In the genomic region with DNA sequence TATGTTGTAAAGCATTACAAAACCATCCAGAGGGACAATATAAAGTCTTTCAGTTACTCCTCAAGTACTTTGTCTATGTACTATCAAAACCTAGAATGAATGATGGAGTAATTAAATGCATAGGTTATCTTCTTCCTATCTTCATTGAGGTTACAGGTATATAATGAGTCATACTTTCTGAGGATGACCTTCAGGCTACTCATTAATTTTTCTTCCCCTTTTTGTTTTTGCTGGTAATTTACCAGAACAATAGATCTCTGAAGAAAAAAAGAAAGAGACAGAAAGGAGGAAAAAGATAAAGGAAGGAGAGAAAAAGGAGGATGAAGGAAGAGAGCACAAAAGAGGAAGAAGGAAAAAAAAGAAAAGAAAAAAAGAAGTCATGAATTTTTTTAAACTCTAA, we compare ENCODE assay signal across 17 cellular contexts.
DNase-seq lines count a peak whose midpoint lies in the region; ATAC-seq and FAIRE-seq lines count a peak whose summit lies in the region.
"Had no signal": no experiment of that assay in that cellular context is flagged by ENCODE, and none has a peak within 500 bp of the region (broad histone marks: within the 10 kb centered on the region; RNA-seq: fewer than 3 reads in every experiment).

No MANE protein-coding gene starts in this region.

- ATAC-seq in GM18870 (IDR thresholded peaks at IDR 0.05; ENCODE audit: unreplicated experiment) (peak; percentile 39), GM21619 (IDR thresholded peaks at IDR 0.05; ENCODE audit: unreplicated experiment) (peak; percentile 43), HG03064 (IDR thresholded peaks at IDR 0.05; ENCODE audit: low read depth, unreplicated experiment) (peak; percentile 34), HG03575 (IDR thresholded peaks at IDR 0.05; ENCODE audit: extremely low read depth, insufficient number of reproducible peaks, low FRiP score, unreplicated experiment) (peak; percentile 23)
- ATAC-seq: left colon; stimulated activated effector memory CD8-positive, alpha-beta T cell treated with anti-CD3 and anti-CD28 coated beads, Interleukin-12 subunit alpha, Interleukin-12 subunit beta, amount 100 ng/mL, for 72 hours had no signal

- FAIRE-seq in frontal cortex (lab: Jason Lieb, UNC) = no peak
- FAIRE-seq: D721Med had no signal

- no peak for DNase-seq in frontal cortex (ENCODE audit: low spot score in 2 of 2)
- no peak for DNase-seq in NCI-H748 treated with DMSO at 0.1 percent for 48 hours (lab: John Stamatoyannopoulos, UW)
- DNase-seq in activated T-cell treated with anti-CD3 and anti-CD28 coated beads, Interleukin-2, amount 50 U/mL, for 1 hour = no peak
- no peak for DNase-seq in SW480 (ENCODE audit: low spot score)
- DNase-seq: activated CD4-positive, CD25-positive, alpha-beta regulatory T cell treated with anti-CD3 and anti-CD28 coated beads, Interleukin-2, amount 50 U/mL, for 72 hours; activated naive CD4-positive, alpha-beta T cell treated with anti-CD3 and anti-CD28 coated beads, Interleukin-2, amount 10 ng/mL, durations not matched to agents 7 days and 5 days; AML-193; left colon; NCI-H226; Right ventricle myocardium superior; T-helper 2 cell had no signal
